9 cellular contexts compared by ENCODE assay signal in the genomic region with DNA sequence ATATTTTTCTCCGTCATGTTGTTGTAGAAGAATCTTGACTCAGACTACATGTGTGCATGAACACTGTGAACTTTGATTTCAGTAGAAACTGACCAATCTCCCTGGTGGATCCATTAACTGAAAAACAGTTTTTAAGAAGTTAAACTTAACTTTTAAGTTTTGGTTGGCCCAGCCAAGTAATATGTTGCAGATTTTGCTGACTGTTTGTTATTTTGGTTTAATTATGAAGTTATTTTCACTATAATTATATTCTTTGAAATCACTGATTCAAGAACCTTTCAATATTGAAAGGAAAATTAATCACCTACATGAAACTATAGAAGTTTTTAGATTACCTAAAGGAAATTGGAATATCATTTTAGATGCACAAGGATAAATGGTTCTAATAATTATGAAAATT.
"Had no signal": no experiment of that assay in that cellular context is flagged by ENCODE, and none has a peak within 500 bp of the region (broad histone marks: within the 10 kb centered on the region; RNA-seq: fewer than 3 reads in every experiment).

No MANE protein-coding gene starts in this region.

- DNase-seq: GM23248, GOT3, H7, Karpas-422, KBM-7 had no signal

- H3K4me1 ChIP-seq: HAP-1 had no signal

- H3K9me3 ChIP-seq: HAP-1 had no signal

- H3K4me3 ChIP-seq: GM23248, HAP-1 had no signal

- H3K36me3 ChIP-seq: HAP-1 had no signal

- H3K9ac ChIP-seq: GM23248, KMS-11 had no signal

- FAIRE-seq: HTR-8/SVneo had no signal

- H3K27ac ChIP-seq: GM23248, HL-60, KMS-11 had no signal

- H3K4me2 ChIP-seq: KMS-11 had no signal

- H2AFZ ChIP-seq: GM23248 had no signal
